ENCODE assay signal across 19 cellular contexts in the genomic region with DNA sequence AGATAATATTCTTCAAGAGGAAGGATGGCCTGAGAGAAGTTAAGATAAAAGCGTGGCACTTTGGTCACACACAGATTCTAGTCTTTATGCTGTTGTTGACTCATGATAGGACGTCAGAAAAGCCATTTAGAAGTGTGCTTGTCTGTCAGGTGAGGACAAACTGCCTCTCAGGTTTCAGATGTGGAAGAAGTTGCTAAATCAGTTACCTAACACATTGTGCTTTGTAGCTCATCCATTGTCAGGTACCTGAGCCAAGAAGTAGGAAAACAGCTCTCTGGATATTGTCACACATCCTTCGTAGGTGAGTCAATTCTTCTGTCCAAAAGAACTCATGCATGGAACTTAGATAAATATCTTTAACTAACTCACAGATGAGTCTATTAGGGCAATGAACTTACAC. TPM values are rescaled to one million over a fixed set of nuclear protein-coding genes. Genes with fewer than 3 reads are reported as not detected.
"Had no signal": no experiment of that assay in that cellular context is flagged by ENCODE, and none has a peak within 500 bp of the region (broad histone marks: within the 10 kb centered on the region; RNA-seq: fewer than 3 reads in every experiment).

No MANE protein-coding gene starts in this region.

- H3K27ac ChIP-seq: gastroesophageal sphincter, heart right ventricle, upper lobe of left lung had no signal

- H3K9me3 ChIP-seq: gastroesophageal sphincter, heart right ventricle, mucosa of descending colon, upper lobe of left lung had no signal

- H3K36me3 ChIP-seq: gastroesophageal sphincter, heart right ventricle, upper lobe of left lung had no signal

- H3K36me3 Mint-ChIP-seq: activated naive CD4-positive, alpha-beta T cell treated with anti-CD3 and anti-CD28 coated beads, Interleukin-2, amount 50 U/mL, for 72 hours; naive thymus-derived CD8-positive, alpha-beta T cell had no signal

- H3K4me1 Mint-ChIP-seq: activated B cell treated with CpG ODN at 0.5 μM for 24 hours; central memory CD8-positive, alpha-beta T cell; naive thymus-derived CD8-positive, alpha-beta T cell had no signal

- H3K9me3 Mint-ChIP-seq: activated B cell treated with CpG ODN at 0.5 μM for 24 hours; activated CD8-positive, alpha-beta T cell treated with anti-CD3 and anti-CD28 coated beads for 36 hours had no signal

- H3K27me3 Mint-ChIP-seq: activated B cell treated with CpG ODN at 0.5 μM for 24 hours; activated CD8-positive, alpha-beta T cell treated with anti-CD3 and anti-CD28 coated beads for 36 hours; central memory CD8-positive, alpha-beta T cell had no signal

- H3K4me3 ChIP-seq: gastroesophageal sphincter, heart right ventricle, mucosa of descending colon, upper lobe of left lung had no signal

- H3K4me3 Mint-ChIP-seq: activated B cell treated with CpG ODN at 0.5 μM for 24 hours; activated CD8-positive, alpha-beta T cell treated with anti-CD3 and anti-CD28 coated beads for 36 hours; central memory CD8-positive, alpha-beta T cell; naive thymus-derived CD8-positive, alpha-beta T cell had no signal

- DNase-seq: activated B cell treated with CpG ODN at 0.5 μM for 24 hours; activated CD4-positive, alpha-beta T cell treated with anti-CD3 and anti-CD28 coated beads for 48 hours; activated CD8-positive, alpha-beta T cell treated with anti-CD3 and anti-CD28 coated beads for 36 hours; activated effector memory CD4-positive, alpha-beta T cell treated with anti-CD3 and anti-CD28 coated beads, Interleukin-2, amount 50 U/mL, for 16 hours; activated T-cell treated with anti-CD3 and anti-CD28 coated beads, Interleukin-2, amount 50 U/mL, for 48 hours; cortex of kidney; effector CD4-positive, alpha-beta T cell; heart right ventricle; mucosa of descending colon; naive thymus-derived CD8-positive, alpha-beta T cell; occipital lobe; right cardiac atrium; stimulated activated naive CD8-positive, alpha-beta T cell treated with anti-CD3 and anti-CD28 coated beads, Interleukin-15, Interleukin-2, amounts not matched to agents 100 U/mL and 50 U/mL, for 24 hours; upper lobe of left lung had no signal

- H3K27ac Mint-ChIP-seq: activated B cell treated with CpG ODN at 0.5 μM for 24 hours; activated CD8-positive, alpha-beta T cell treated with anti-CD3 and anti-CD28 coated beads for 36 hours; activated naive CD4-positive, alpha-beta T cell treated with anti-CD3 and anti-CD28 coated beads, Interleukin-2, amount 50 U/mL, for 72 hours; naive thymus-derived CD8-positive, alpha-beta T cell had no signal

- H3K4me1 ChIP-seq: gastroesophageal sphincter, upper lobe of left lung had no signal

- H3K27me3 ChIP-seq: gastroesophageal sphincter, heart right ventricle, upper lobe of left lung had no signal

RNA-seq across cellular contexts. Expression of gene PHYHIPL, which starts 49.5 kb away (rescaled TPM):
- total RNA-seq: activated B cell treated with CpG ODN at 0.5 μM for 24 hours; activated CD8-positive, alpha-beta T cell treated with anti-CD3 and anti-CD28 coated beads for 36 hours; activated naive CD4-positive, alpha-beta T cell treated with anti-CD3 and anti-CD28 coated beads, Interleukin-2, amount 50 U/mL, for 72 hours; heart right ventricle; lung microvascular endothelial cell; naive thymus-derived CD8-positive, alpha-beta T cell; T-helper 2 cell treated with Interferon-gamma antibody and Interleukin-4, amounts not matched to agents 100 ng/mL and 5 ng/mL, for 36 hours had no signal
- polyA plus RNA-seq: naive thymus-derived CD8-positive, alpha-beta T cell had no signal
